ENCODE assay signal across 2 cellular contexts in genomic region chr4:87333267-87333666, GRCh38.
TF ChIP-seq lines count a peak whose summit lies in the region.

No MANE protein-coding gene starts in this region.

TF ChIP-seq in HepG2, 621 proteins besides CTCF, POLR2A, EP300 and RAD21:
- TF ChIP-seq ZFP1 (CRISPR knock-in tag; IDR thresholded peaks at IDR 0.05): peak; percentile 98
- TF ChIP-seq MAFF (IDR thresholded peaks at IDR 0.05; ENCODE audit: low read depth, low read length): no peak

TF ChIP-seq in K562, 482 proteins besides CTCF, POLR2A, EP300 and RAD21:
- TF ChIP-seq ETV5 (CRISPR knock-in tag; IDR thresholded peaks at IDR 0.05; ENCODE audit: low read depth): no peak
- no peak for TF ChIP-seq RHOXF2B (CRISPR knock-in tag; conservative IDR thresholded peaks at IDR 0.05)
- TF ChIP-seq DLX4 (CRISPR knock-in tag; IDR thresholded peaks at IDR 0.05): no peak
- 0 out of 3 replicates have a peak, but pooled peaks of 1 of the 2 experiments have one; percentile 28 for TF ChIP-seq CBX3 (IDR thresholded peaks at IDR 0.05; ENCODE audit: borderline replicate concordance in 1 of 2, low read length in 2 of 2)
- TF ChIP-seq ZFP1 (CRISPR knock-in tag; IDR thresholded peaks at IDR 0.05): peak; percentile 90
